In the genomic region with DNA sequence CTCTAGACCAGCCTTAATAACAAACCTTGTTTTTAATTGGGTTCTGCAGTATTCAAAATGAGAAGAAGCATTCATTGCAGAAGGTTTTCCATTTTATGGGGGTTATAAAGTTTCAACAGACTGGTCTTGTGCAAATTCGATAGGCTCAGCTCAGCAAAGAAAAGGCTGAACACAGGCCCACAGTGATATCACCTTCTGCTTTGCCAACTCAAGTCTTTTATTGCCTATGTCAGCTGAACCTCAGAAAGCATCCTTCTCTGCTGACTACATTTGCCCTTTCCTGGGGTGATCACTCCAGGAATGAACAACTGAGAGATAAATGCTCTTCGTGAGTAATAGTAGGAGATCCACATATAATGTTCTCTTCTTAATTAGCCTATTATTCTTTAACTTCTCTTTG, we compare ENCODE assay signal across 26 cellular contexts.
"Had no signal": no experiment of that assay in that cellular context is flagged by ENCODE, and none has a peak within 500 bp of the region (broad histone marks: within the 10 kb centered on the region; RNA-seq: fewer than 3 reads in every experiment).

No MANE protein-coding gene starts in this region.

- FAIRE-seq: colon, kidney, small intestine had no signal

- H3K36me3 ChIP-seq: gastrocnemius medialis, left lung, ovary, thoracic aorta, tibial nerve, upper lobe of left lung, uterus had no signal

- H3K4me1 ChIP-seq: gastrocnemius medialis, left lung, tibial nerve, upper lobe of left lung, uterus had no signal

- H3K27ac ChIP-seq: dorsolateral prefrontal cortex, epithelial cell of prostate, gastrocnemius medialis, left lung, ovary, psoas muscle, thoracic aorta, tibial nerve, upper lobe of left lung, uterus had no signal

- H3K9me3 ChIP-seq: gastrocnemius medialis, left lung, psoas muscle, thoracic aorta, tibial nerve, upper lobe of left lung, uterus had no signal

- H3K4me3 ChIP-seq: dorsolateral prefrontal cortex, gastrocnemius medialis, left lung, ovary, psoas muscle, thoracic aorta, tibial nerve, upper lobe of left lung, uterus had no signal

- ATAC-seq: esophagus mucosa; gastrocnemius medialis; left lung; natural killer cell; psoas muscle; right cardiac atrium; stimulated activated naive B cell treated with anti-CD40 and anti-IgM and Interleukin-4, amounts not matched to agents 10 μg/mL and 1 μg/mL and 100 μg/mL, for 72 hours had no signal

- DNase-seq: dorsolateral prefrontal cortex; effector CD8-positive, alpha-beta T cell; endodermal cell; foreskin fibroblast; gastrocnemius medialis; head of caudate nucleus; kidney; left lung; mesenchymal stem cell; natural killer cell; occipital lobe; ovary; posterior cingulate gyrus; psoas muscle; right cardiac atrium; small intestine; stimulated activated CD4-positive, alpha-beta T cell treated with anti-CD3 and anti-CD28 coated beads, Interleukin-15, amount 100 ng/mL, for 24 hours; stimulated activated CD4-positive, alpha-beta T cell treated with anti-CD3 and anti-CD28 coated beads, Interleukin-2, amount 100 ng/mL, for 48 hours; stimulated activated naive B cell treated with anti-CD40 and anti-IgM and Interleukin-4, amounts not matched to agents 10 μg/mL and 1 μg/mL and 100 μg/mL, for 72 hours; upper lobe of left lung; uterus had no signal
